ENCODE assay signal across 8 cellular contexts in the genomic region with DNA sequence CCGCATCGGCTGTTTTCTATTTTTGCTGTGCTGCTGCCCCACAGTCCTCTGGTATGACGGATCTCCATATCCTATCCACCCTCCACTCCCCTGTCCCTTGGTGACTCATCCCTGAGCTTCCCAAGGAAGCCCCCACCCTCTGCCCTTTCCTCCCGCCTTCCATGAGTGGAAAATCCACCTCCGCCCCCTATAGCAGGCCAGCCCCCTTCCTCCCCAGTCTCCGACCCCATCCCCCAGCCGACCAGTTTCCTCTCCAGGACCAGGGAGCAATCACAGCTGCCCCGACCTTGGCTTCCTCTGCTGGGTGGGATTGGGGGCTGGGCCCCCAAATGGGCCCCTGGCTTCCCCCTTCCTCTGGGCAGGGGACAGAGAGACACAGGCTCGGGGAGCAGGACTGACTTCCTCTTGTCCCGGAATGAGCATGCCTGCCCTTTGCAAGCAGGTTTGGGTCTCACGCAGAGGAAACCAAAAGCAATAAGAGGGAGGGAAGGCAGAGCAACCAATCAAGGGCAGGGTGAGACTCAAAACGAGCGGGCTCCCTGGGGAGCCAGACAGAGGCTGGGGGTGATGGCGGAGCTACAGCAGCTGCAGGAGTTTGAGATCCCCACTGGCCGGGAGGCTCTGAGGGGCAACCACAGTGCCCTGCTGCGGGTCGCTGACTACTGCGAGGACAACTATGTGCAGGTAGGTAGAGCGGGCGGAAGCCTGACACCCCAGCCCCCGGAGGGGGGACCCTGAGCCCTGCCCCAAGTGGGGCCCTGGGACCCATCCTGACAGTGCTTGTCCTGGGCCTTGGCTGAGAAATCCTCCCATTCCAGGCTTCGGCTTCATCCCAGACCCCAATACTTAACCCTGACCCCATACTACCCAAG. TPM values are rescaled to one million over a fixed set of nuclear protein-coding genes. Genes with fewer than 3 reads are reported as not detected.
DNase-seq lines count a peak whose midpoint lies in the region; ATAC-seq and TF ChIP-seq lines count a peak whose summit lies in the region.

A gene with protein sequence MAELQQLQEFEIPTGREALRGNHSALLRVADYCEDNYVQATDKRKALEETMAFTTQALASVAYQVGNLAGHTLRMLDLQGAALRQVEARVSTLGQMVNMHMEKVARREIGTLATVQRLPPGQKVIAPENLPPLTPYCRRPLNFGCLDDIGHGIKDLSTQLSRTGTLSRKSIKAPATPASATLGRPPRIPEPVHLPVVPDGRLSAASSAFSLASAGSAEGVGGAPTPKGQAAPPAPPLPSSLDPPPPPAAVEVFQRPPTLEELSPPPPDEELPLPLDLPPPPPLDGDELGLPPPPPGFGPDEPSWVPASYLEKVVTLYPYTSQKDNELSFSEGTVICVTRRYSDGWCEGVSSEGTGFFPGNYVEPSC (plus strand): TSS at position 550 of the 872 bp plus-strand sequence. CDS start 18 bp downstream, at position 568.
Gene GNGT2, minus strand, starts transcription at position 417 of the 872 bp plus-strand sequence. CDS start 3,152 bp downstream, outside the sequence.

- DNase-seq in CD1c-positive myeloid dendritic cell (ENCODE audit: extremely low spot score) (peak; percentile 58), HL-60 (ENCODE audit: low read depth in 1 of 2, low spot score in 1 of 2) (peak; percentile 89 to 90), fibroblast of peridontal ligament (ENCODE audit: extremely low read depth) (peak; percentile 30), renal cortical epithelial cell (ENCODE audit: low read depth) (peak; percentile 44), DMS53 (lab: John Stamatoyannopoulos, UW) (no peak), T1000 (lab: John Stamatoyannopoulos, UW) (no peak)
- peak; percentile 69 to 76 for DNase-seq in activated CD4-positive, alpha-beta T cell treated with anti-CD3 and anti-CD28 coated beads, Interleukin-2, amount 50 U/mL, for 48 hours

- ATAC-seq in GM19463 (IDR thresholded peaks at IDR 0.05; ENCODE audit: unreplicated experiment), result peak; percentile 88

- TF ChIP-seq CTCF in HL-60 (IDR thresholded peaks at IDR 0.05; ENCODE audit: insufficient read depth, low read length), result no peak

- H3K4me3 ChIP-seq in HL-60 (replicated peaks; ENCODE audit: insufficient read depth, low read length), result no peak within 1 kb of the TSS

- peak within 1 kb of the TSS; percentile 42 for H3K27ac ChIP-seq in HL-60 (replicated peaks)

- H3K27me3 ChIP-seq in HL-60 (ENCODE audit: insufficient read depth, poor library complexity, severe bottlenecking), result no peaks in the 10 kb centered on the region

RNA-seq across cellular contexts. Expression of the first gene that starts in this region (rescaled TPM):
- 0.17 TPM in 1 of 2 replicates, not detected in the other for total RNA-seq in renal cortical epithelial cell

RNA-seq across cellular contexts. Expression of gene GNGT2, which starts in this region (rescaled TPM):
- not detected in 2 replicates for total RNA-seq in renal cortical epithelial cell

Comparison
In these comparisons a context has a peak if more than half of its experiments do, and no peak if none do; other contexts are left out.
1. Peak in DNase-seq in renal cortical epithelial cell; RNA of the genes that start here not detected or under 1 TPM.
2. DNase-seq: peak in CD1c-positive myeloid dendritic cell (single experiment), HL-60 (2 of 2), activated CD4-positive, alpha-beta T cell treated with anti-CD3 and anti-CD28 coated beads, Interleukin-2, amount 50 U/mL, for 48 hours (2 of 2) and fibroblast of peridontal ligament (single experiment); none in DMS53 (single experiment) and T1000 (single experiment).